In the genomic region with DNA sequence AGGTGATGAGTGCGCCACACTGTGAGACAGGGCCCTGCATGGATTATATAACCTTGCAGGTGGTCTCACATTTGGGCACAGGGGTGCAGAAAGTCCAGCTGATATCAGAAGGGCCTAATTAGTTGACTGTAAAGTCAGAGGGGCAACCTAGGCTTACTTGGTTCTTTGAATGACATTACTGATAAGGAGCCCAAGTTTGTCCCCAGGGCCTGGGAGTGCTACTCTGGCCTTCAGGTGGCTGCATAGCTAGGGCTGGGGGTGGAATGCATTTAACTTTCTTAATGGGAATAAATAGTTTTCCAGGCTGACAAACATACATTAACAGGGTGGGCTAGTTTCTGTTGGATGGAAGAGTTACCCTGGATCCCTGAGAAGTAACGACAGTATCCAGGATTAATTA, we compare ENCODE assay signal across 15 cellular contexts. TPM values are rescaled to one million over a fixed set of nuclear protein-coding genes. Genes with fewer than 3 reads are reported as not detected.
"Had no signal": no experiment of that assay in that cellular context is flagged by ENCODE, and none has a peak within 500 bp of the region (broad histone marks: within the 10 kb centered on the region; RNA-seq: fewer than 3 reads in every experiment).

No MANE protein-coding gene starts in this region.

- H3K27ac ChIP-seq: ascending aorta, esophagus muscularis mucosa, neutrophil, right atrium auricular region, tibial nerve, WERI-Rb-1 had no signal

- H3K4me3 ChIP-seq: ascending aorta, esophagus muscularis mucosa, right atrium auricular region, tibial nerve had no signal

- H3K36me3 Mint-ChIP-seq: memory B cell; stimulated activated effector memory CD8-positive, alpha-beta T cell treated with anti-CD3 and anti-CD28 coated beads, Interleukin-12 subunit alpha, Interleukin-12 subunit beta, amount 100 ng/mL, for 72 hours had no signal

- H3K4me3 Mint-ChIP-seq: activated CD8-positive, alpha-beta T cell treated with anti-CD3 and anti-CD28 coated beads for 36 hours; activated T-cell treated with anti-CD3 and anti-CD28 coated beads, Interleukin-2, amount 50 U/mL, for 72 hours; memory B cell; stimulated activated effector memory CD8-positive, alpha-beta T cell treated with anti-CD3 and anti-CD28 coated beads, Interleukin-12 subunit alpha, Interleukin-12 subunit beta, amount 100 ng/mL, for 72 hours had no signal

- H3K27me3 ChIP-seq: ascending aorta, esophagus muscularis mucosa, neutrophil, right atrium auricular region, tibial nerve had no signal

- H3K9me3 Mint-ChIP-seq: activated CD8-positive, alpha-beta T cell treated with anti-CD3 and anti-CD28 coated beads for 36 hours; activated T-cell treated with anti-CD3 and anti-CD28 coated beads, Interleukin-2, amount 50 U/mL, for 72 hours; memory B cell; stimulated activated effector memory CD8-positive, alpha-beta T cell treated with anti-CD3 and anti-CD28 coated beads, Interleukin-12 subunit alpha, Interleukin-12 subunit beta, amount 100 ng/mL, for 72 hours had no signal

- H3K36me3 ChIP-seq: ascending aorta, esophagus muscularis mucosa, neutrophil, right atrium auricular region, tibial nerve, WERI-Rb-1 had no signal

- H3K27ac Mint-ChIP-seq: activated CD8-positive, alpha-beta T cell treated with anti-CD3 and anti-CD28 coated beads for 36 hours; activated T-cell treated with anti-CD3 and anti-CD28 coated beads, Interleukin-2, amount 50 U/mL, for 72 hours; memory B cell; stimulated activated effector memory CD8-positive, alpha-beta T cell treated with anti-CD3 and anti-CD28 coated beads, Interleukin-12 subunit alpha, Interleukin-12 subunit beta, amount 100 ng/mL, for 72 hours had no signal

- FAIRE-seq: bronchial epithelial cell, small intestine had no signal

- H3K9me3 ChIP-seq: ascending aorta, esophagus muscularis mucosa, neutrophil, right atrium auricular region, tibial nerve had no signal

- H3K27me3 Mint-ChIP-seq: activated CD8-positive, alpha-beta T cell treated with anti-CD3 and anti-CD28 coated beads for 36 hours; memory B cell had no signal

RNA-seq across cellular contexts. Expression of gene WDR87, which starts 3.3 kb away (rescaled TPM):
- total RNA-seq: activated CD8-positive, alpha-beta T cell treated with anti-CD3 and anti-CD28 coated beads for 36 hours; activated T-cell treated with anti-CD3 and anti-CD28 coated beads, Interleukin-2, amount 50 U/mL, for 72 hours; ascending aorta; bronchial epithelial cell; esophagus muscularis mucosa; fibroblast of villous mesenchyme; left colon; right atrium auricular region; subcutaneous adipose tissue; tibial nerve had no signal
- polyA plus RNA-seq: small intestine had no signal
